ENCODE assay signal across 12 cellular contexts in the genomic region with DNA sequence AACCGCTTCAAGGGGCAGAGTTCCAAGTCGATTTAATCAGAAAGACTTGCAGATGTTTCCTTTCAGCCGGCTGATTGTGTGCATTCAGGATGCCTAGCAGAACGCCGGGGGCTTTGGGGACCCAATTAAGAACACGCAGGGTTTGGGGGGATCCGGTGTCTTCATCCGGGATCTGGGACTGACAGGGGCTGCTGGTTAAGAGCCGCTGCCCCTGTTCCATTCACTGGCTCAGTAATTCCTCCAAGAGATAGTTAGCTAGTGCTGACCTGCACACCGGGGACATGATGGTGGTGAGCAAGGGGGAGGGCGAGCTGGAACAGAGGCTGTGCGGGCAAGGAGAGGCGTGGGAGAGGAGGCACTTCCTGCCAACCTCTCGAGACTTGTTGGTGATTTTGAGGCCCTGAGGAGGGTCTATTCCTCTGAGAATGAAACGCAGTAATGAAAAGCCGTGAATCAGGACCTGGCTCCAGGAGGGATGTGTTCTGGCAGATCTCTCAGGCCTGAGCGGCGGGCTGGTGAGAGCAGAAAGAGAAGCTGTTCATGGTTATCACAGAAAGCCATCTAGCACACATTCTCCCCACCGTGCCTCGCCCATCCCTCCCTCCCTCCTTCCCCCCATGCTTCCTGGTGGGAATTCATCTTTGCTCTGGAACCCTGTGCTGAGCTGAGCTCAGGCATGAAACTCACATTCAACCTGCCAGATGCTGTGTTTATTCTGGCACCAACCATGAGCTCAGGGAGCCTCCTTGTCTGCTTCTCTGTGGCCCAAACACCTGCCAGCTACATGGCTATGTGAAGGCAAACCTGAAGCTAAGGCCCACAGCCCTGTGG.
DNase-seq lines count a peak whose midpoint lies in the region; ATAC-seq, FAIRE-seq and TF ChIP-seq lines count a peak whose summit lies in the region.
"Had no signal": no experiment of that assay in that cellular context is flagged by ENCODE, and none has a peak within 500 bp of the region (broad histone marks: within the 10 kb centered on the region; RNA-seq: fewer than 3 reads in every experiment).

No MANE protein-coding gene starts in this region.

- no peak overlapping the region for H3K27ac Mint-ChIP-seq in CD4-positive, alpha-beta T cell

- CTCF ChIA-PET in CD4-positive, alpha-beta T cell (lab: Charles Lee) = interaction anchor here (0.6 kb wide), 1 partner anchor 1050 kb away, joined by 5 read pairs; no protein-coding TSS in a partner anchor

- no peak overlapping the region for H3K4me3 ChIP-seq in bronchial epithelial cell (ENCODE audit: low read depth, low read length)
- H3K4me3 ChIP-seq in MG63 = no peak overlapping the region
- H3K4me3 ChIP-seq: ascending aorta, psoas muscle had no signal

- H3K4me3 Mint-ChIP-seq in CD4-positive, alpha-beta T cell = no peak overlapping the region

- no peaks in the 10 kb centered on the region for H3K36me3 Mint-ChIP-seq in CD4-positive, alpha-beta T cell (ENCODE audit: low read depth)

- no peaks in the 10 kb centered on the region for H3K4me1 Mint-ChIP-seq in CD4-positive, alpha-beta T cell (ENCODE audit: low read depth)

- no peak for TF ChIP-seq CTCF in bronchial epithelial cell (IDR thresholded peaks at IDR 0.05; ENCODE audit: insufficient read depth, low read length, severe bottlenecking)
- TF ChIP-seq CTCF in omental fat pad (IDR thresholded peaks at IDR 0.05) = no peak
- no peak for TF ChIP-seq CTCF in CD4-positive, alpha-beta T cell (IDR thresholded peaks at IDR 0.05)

- intact Hi-C loops in CD4-positive, alpha-beta T cell (cut with DNase I, micrococcal nuclease) = no loop called here

- H3K9me3 ChIP-seq in CD4-positive, alpha-beta T cell (ENCODE audit: control insufficient read depth, low read length) = no peaks in the 10 kb centered on the region
- H3K9me3 ChIP-seq in MG63 = no peaks in the 10 kb centered on the region
- H3K9me3 ChIP-seq: ascending aorta, psoas muscle had no signal

- no peak overlapping the region for H3K27ac ChIP-seq in CD4-positive, alpha-beta T cell (ENCODE audit: low read depth, low read length)
- H3K27ac ChIP-seq: psoas muscle had no signal

- H3K9me3 Mint-ChIP-seq in CD4-positive, alpha-beta T cell = no peaks in the 10 kb centered on the region

- no peaks in the 10 kb centered on the region for H3K36me3 ChIP-seq in bronchial epithelial cell (ENCODE audit: control insufficient read depth, insufficient read depth, low read length)
- H3K36me3 ChIP-seq in MG63 = no peaks in the 10 kb centered on the region
- H3K36me3 ChIP-seq: ascending aorta had no signal

- no peak for FAIRE-seq in bronchial epithelial cell (lab: Jason Lieb, UNC)
- FAIRE-seq: kidney had no signal

- ATAC-seq in omental fat pad (ENCODE audit: low FRiP score) (peak; percentile 16), GM21381 (IDR thresholded peaks at IDR 0.05; ENCODE audit: unreplicated experiment) (no peak)
- ATAC-seq in CD4-positive, alpha-beta T cell (ENCODE audit: poor library complexity) = no peak
- ATAC-seq: psoas muscle had no signal

- DNase-seq in DMS79 (lab: John Stamatoyannopoulos, UW) (peak; percentile 46), NCI-H1694 (lab: John Stamatoyannopoulos, UW) (peak; percentile 68), bronchial epithelial cell (ENCODE audit: low read depth) (peak; percentile 93), omental fat pad (ENCODE audit: low spot score) (no peak), pons (ENCODE audit: low spot score) (no peak), MG63 (no peak)
- DNase-seq in CD4-positive, alpha-beta T cell = no peak
- DNase-seq: kidney, NCI-H1417, psoas muscle had no signal

- H3K27me3 Mint-ChIP-seq in CD4-positive, alpha-beta T cell = peaks cover 44% of the 10 kb centered on the region

- POLR2A ChIA-PET in CD4-positive, alpha-beta T cell (lab: Charles Lee) = no interaction called here

- H3K27me3 ChIP-seq in bronchial epithelial cell (ENCODE audit: control insufficient read depth, insufficient read depth, low read length) = no peaks in the 10 kb centered on the region
- peaks cover 15% of the 10 kb centered on the region for H3K27me3 ChIP-seq in CD4-positive, alpha-beta T cell (ENCODE audit: control insufficient read depth, insufficient read depth, low read length)
- no peaks in the 10 kb centered on the region; the same call in 1 of the 2 replicates for H3K27me3 ChIP-seq in MG63
- H3K27me3 ChIP-seq: ascending aorta had no signal

Comparison
In these comparisons a context has a peak if more than half of its experiments do, and no peak if none do; other contexts are left out.
1. DNase-seq: peak in DMS79 (single experiment), NCI-H1694 (single experiment) and bronchial epithelial cell (single experiment); none in omental fat pad (single experiment), CD4-positive, alpha-beta T cell (0 of 10), pons (single experiment) and MG63 (single experiment).